ENCODE assay signal across 1 cellular context in the genomic region with DNA sequence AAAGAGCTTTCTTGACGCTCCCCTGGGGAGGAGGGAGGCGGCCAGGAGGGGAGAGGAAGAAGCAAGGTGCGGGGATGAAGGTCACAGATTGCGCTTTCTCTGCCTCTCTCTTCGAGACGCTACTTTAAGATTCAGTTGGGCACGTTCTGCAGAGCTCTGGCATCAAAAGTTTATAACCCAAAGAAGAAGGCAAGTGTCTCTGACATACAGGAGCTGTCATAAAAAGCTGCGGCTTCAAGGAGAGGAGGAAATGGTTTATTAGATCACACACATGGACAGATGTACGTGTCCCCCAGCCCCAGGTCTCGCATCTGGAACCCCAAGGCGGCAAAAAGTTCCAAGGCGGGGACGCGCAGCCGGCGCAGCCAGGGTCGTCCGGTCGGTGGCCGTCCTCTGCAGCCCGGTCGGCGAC.
A peak's percentile ranks its signal among the peaks of the same experiment; 100 is the strongest.
TF ChIP-seq lines count a peak whose summit lies in the region.

No MANE protein-coding gene starts in this region.

TF ChIP-seq in H1, 55 proteins besides CTCF, POLR2A, EP300 and RAD21 (continued from another document):
- TF ChIP-seq CEBPB (IDR thresholded peaks at IDR 0.05; ENCODE audit: low read depth, low read length) (no peak), TAF7 (optimal IDR thresholded peaks at IDR 0.05; ENCODE audit: borderline replicate concordance, low read depth, low read length) (no peak), CREB1 (IDR thresholded peaks at IDR 0.05) (no peak), SP2 (IDR thresholded peaks at IDR 0.05; ENCODE audit: low read length) (no peak), TCF12 (IDR thresholded peaks at IDR 0.05; ENCODE audit: low read depth, low read length) (no peak), JUND (IDR thresholded peaks at IDR 0.05; ENCODE audit: low read length) (no peak), SUZ12 (IDR thresholded peaks at IDR 0.05; ENCODE audit: low read length) (peak; percentile 13; the same call in 1 of the 2 replicates), GABPA (IDR thresholded peaks at IDR 0.05; ENCODE audit: borderline replicate concordance, insufficient read depth, low read length) (no peak), RFX5 (IDR thresholded peaks at IDR 0.05; ENCODE audit: borderline replicate concordance, low read depth, low read length) (no peak), KDM4A (IDR thresholded peaks at IDR 0.05; ENCODE audit: low read depth, low read length, severe bottlenecking) (no peak), HDAC6 (IDR thresholded peaks at IDR 0.05; ENCODE audit: low read depth, low read length) (no peak), GTF2F1 (IDR thresholded peaks at IDR 0.05; ENCODE audit: borderline replicate concordance, low read depth, low read length) (no peak), NRF1 (IDR thresholded peaks at IDR 0.05; ENCODE audit: low read depth, low read length) (0 out of 2 replicates have a peak, but pooled peaks have one; percentile 3), RBBP5 (IDR thresholded peaks at IDR 0.05; ENCODE audit: borderline replicate concordance, low read depth, low read length) (peak; percentile 21; the same call in 1 of the 2 replicates), SIRT6 (IDR thresholded peaks at IDR 0.05; ENCODE audit: low read length) (no peak)
- TF ChIP-seq, protein P1, sequence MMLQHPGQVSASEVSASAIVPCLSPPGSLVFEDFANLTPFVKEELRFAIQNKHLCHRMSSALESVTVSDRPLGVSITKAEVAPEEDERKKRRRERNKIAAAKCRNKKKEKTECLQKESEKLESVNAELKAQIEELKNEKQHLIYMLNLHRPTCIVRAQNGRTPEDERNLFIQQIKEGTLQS (IDR thresholded peaks at IDR 0.05; ENCODE audit: insufficient read depth, low read depth, low read length), result no peak
TF ChIP-seq in H1: peak in this region for 4.
